1 cellular context compared by ENCODE assay signal in the genomic region with DNA sequence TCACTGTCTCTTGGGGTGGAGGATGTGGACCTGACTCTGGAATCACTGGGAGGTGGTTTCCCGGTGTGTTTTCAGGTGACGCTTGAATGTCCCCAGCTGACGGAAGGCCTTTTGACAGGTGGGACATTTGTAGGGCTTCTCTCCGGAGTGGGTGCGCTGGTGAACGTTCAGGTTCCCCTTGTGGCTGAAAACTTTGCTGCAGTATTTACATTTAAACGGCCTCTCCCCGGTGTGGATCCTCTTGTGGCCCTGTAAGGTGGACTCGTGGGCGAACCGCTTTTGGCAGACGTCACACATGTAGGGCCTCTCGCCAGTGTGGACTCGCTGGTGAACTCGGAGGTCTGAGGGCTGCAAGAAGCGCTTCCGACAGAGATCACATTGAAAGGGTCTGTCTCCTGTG.
TF ChIP-seq lines count a peak whose summit lies in the region.

No MANE protein-coding gene starts in this region.

TF ChIP-seq in SK-N-SH treated with all-trans-retinoic acid at 6 μM for 48 hours, 23 proteins besides CTCF, POLR2A, EP300 and RAD21 (continued from another document):
- TF ChIP-seq, protein P1, sequence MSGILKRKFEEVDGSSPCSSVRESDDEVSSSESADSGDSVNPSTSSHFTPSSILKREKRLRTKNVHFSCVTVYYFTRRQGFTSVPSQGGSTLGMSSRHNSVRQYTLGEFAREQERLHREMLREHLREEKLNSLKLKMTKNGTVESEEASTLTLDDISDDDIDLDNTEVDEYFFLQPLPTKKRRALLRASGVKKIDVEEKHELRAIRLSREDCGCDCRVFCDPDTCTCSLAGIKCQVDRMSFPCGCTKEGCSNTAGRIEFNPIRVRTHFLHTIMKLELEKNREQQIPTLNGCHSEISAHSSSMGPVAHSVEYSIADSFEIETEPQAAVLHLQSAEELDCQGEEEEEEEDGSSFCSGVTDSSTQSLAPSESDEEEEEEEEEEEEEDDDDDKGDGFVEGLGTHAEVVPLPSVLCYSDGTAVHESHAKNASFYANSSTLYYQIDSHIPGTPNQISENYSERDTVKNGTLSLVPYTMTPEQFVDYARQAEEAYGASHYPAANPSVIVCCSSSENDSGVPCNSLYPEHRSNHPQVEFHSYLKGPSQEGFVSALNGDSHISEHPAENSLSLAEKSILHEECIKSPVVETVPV (CRISPR knock-in tag; IDR thresholded peaks at IDR 0.05) = no peak
